ENCODE assay signal across 1 cellular context in genomic region chr12:113674996-113675395, GRCh38.
TF ChIP-seq lines count a peak whose summit lies in the region.

No MANE protein-coding gene starts in this region.

TF ChIP-seq in GM23338, 12 proteins besides CTCF, POLR2A, EP300 and RAD21 (continued from another document):
- TF ChIP-seq ZNF462 (CRISPR knock-in tag; IDR thresholded peaks at IDR 0.05) (no peak), ZNF331 (CRISPR knock-in tag; IDR thresholded peaks at IDR 0.05; ENCODE audit: low read depth) (no peak), EZH2phosphoT487 (IDR thresholded peaks at IDR 0.05; ENCODE audit: unreplicated experiment) (no peak), EZH2 (IDR thresholded peaks at IDR 0.05; ENCODE audit: low read depth, unreplicated experiment) (no peak), NANOG (IDR thresholded peaks at IDR 0.05; ENCODE audit: borderline replicate concordance) (no peak), STAT1 (IDR thresholded peaks at IDR 0.05; ENCODE audit: unreplicated experiment) (no peak), ETS1 (IDR thresholded peaks at IDR 0.05) (no peak), POLR2AphosphoS5 (IDR thresholded peaks at IDR 0.05; ENCODE audit: low read depth) (no peak), REST (IDR thresholded peaks at IDR 0.05; ENCODE audit: unreplicated experiment) (no peak)
